Comparison of ENCODE assay signal across 13 cellular contexts in genomic region chr1:16945512-16945911, GRCh38. TPM values are rescaled to one million over a fixed set of nuclear protein-coding genes. Genes with fewer than 3 reads are reported as not detected.
A peak's percentile ranks its signal among the peaks of the same experiment; 100 is the strongest.
DNase-seq lines count a peak whose midpoint lies in the region; ATAC-seq, FAIRE-seq and TF ChIP-seq lines count a peak whose summit lies in the region.
"Not testable (repeated sequence)": the region's sequence is repeated elsewhere in the genome, so short reads cannot be mapped to it uniquely, and the experiment has no call there.
"Had no signal": no experiment of that assay in that cellular context is flagged by ENCODE, and none has a peak within 500 bp of the region (broad histone marks: within the 10 kb centered on the region; RNA-seq: fewer than 3 reads in every experiment).

No MANE protein-coding gene starts in this region.

- not testable (repeated sequence) for H3K4me3 Mint-ChIP-seq in activated T-helper 17 cell treated with anti-CD3 and anti-CD28 coated beads, Interleukin-2, amount 50 U/mL, for 72 hours

- H3K79me2 ChIP-seq in HepG2 (ENCODE audit: insufficient read depth, low read length) = not testable (repeated sequence)

- H3K4me2 ChIP-seq in BLaER1 treated with 17β-estradiol and CSF1 and Interleukin-3, amounts not matched to agents 10 nM and 100 nM = peak overlapping the region; percentile 12 to 97 (median 77); a peak in 20 of 22 replicates
- not testable (repeated sequence) for H3K4me2 ChIP-seq in HepG2 (ENCODE audit: low read depth, low read length)

- not testable (repeated sequence) for TF ChIP-seq EP300 in HepG2 (IDR thresholded peaks at IDR 0.05; ENCODE audit: low read depth in 2 of 2, low read length in 2 of 2); HepG2 (CRISPR knock-in tag; IDR thresholded peaks at IDR 0.05; ENCODE audit: borderline replicate concordance)

- not testable (repeated sequence) for TF ChIP-seq POLR2A in HepG2 (IDR thresholded peaks at IDR 0.05; ENCODE audit: insufficient read depth in 1 of 2, low read depth in 2 of 2, low read length in 2 of 2)

- peak overlapping the region in 5 of 11 experiments; percentile 7 to 48 (median 35); a peak in 8 of 22 replicates for H3K9ac ChIP-seq in BLaER1 treated with 17β-estradiol and CSF1 and Interleukin-3, amounts not matched to agents 10 nM and 100 nM
- not testable (repeated sequence) for H3K9ac ChIP-seq in HepG2 (ENCODE audit: insufficient read depth, low read depth, low read length)

- WGBS in heart right ventricle, 2 donors = 86 to 88% methylated on average over 1 to 6 of the region's 9 CpGs
- no CpG with 5 or more reads among the region's 9 CpGs for WGBS in HepG2 (ENCODE audit: low lambda C conversion rate)
- WGBS in psoas muscle, 3 donors = 91 to 93% (median 92%) methylated on average over 5 to 8 of the region's 9 CpGs

- in situ Hi-C loops in HepG2 (cut with HindIII; ENCODE audit: extremely low pct_ligation_motif_present, low pct_unique_long_range_greater_than_20kb) = not testable (repeated sequence)

- H3K27me3 ChIP-seq in BLaER1 treated with 17β-estradiol and CSF1 and Interleukin-3, amounts not matched to agents 10 nM and 100 nM = peaks cover 0 to 16% (median 0%) of the 10 kb centered on the region in 11 experiments; a peak in 3 of 22 replicates
- H3K27me3 ChIP-seq in bronchial epithelial cell (ENCODE audit: control insufficient read depth, insufficient read depth, low read length); heart right ventricle; HepG2 (ENCODE audit: control insufficient read depth in 1 of 2, insufficient read depth in 2 of 2, low read length in 2 of 2); psoas muscle (ENCODE audit: insufficient read depth in 3 of 3, low read length in 2 of 3); upper lobe of right lung: not testable (repeated sequence)

- intact Hi-C loops in heart right ventricle (cut with DNase I) = loop anchor here in 2 of 10 donors (5.0 kb wide), 1 partner anchor 323 kb away; no protein-coding TSS in a partner anchor
- intact Hi-C loops in HepG2 (cut with micrococcal nuclease; ENCODE audit: unreplicated experiment); psoas muscle (cut with DNase I); upper lobe of right lung (cut with DNase I): not testable (repeated sequence)

- not testable (repeated sequence) for H3K9me3 Mint-ChIP-seq in activated T-helper 17 cell treated with anti-CD3 and anti-CD28 coated beads, Interleukin-2, amount 50 U/mL, for 72 hours

- H3K36me3 ChIP-seq in BLaER1 treated with 17β-estradiol and CSF1 and Interleukin-3, amounts not matched to agents 10 nM and 100 nM; HepG2 (replicated peaks in 1 of 2; ENCODE audit: control insufficient read depth in 1 of 2, insufficient read depth in 2 of 2, low read length in 2 of 2); upper lobe of right lung: not testable (repeated sequence)
- H3K36me3 ChIP-seq in bronchial epithelial cell (ENCODE audit: control insufficient read depth, insufficient read depth, low read length) (peaks cover 11% of the 10 kb centered on the region), heart right ventricle (peaks cover 0 to 73% (median 21%) of the 10 kb centered on the region in 9 donors), psoas muscle (ENCODE audit: insufficient read depth in 1 of 2, low read depth in 1 of 2) (peaks cover 2 to 28% of the 10 kb centered on the region in 2 donors)

- not testable (repeated sequence) for H3K4me1 Mint-ChIP-seq in activated T-helper 17 cell treated with anti-CD3 and anti-CD28 coated beads, Interleukin-2, amount 50 U/mL, for 72 hours

- peaks cover 34 to 61% (median 53%) of the 10 kb centered on the region in 10 experiments for H3K4me1 ChIP-seq in BLaER1 treated with 17β-estradiol and CSF1 and Interleukin-3, amounts not matched to agents 10 nM and 100 nM
- H3K4me1 ChIP-seq in heart right ventricle; HepG2 (ENCODE audit: insufficient read depth, low read length); psoas muscle; upper lobe of right lung: not testable (repeated sequence)

- H3K4me3 ChIP-seq in BLaER1 treated with 17β-estradiol and CSF1 and Interleukin-3, amounts not matched to agents 10 nM and 100 nM; bronchial epithelial cell (ENCODE audit: low read depth, low read length); heart right ventricle; HepG2 (replicated peaks in 1 of 3; ENCODE audit: insufficient read depth in 1 of 3, low read depth in 2 of 3, low read length in 3 of 3); psoas muscle; upper lobe of right lung: not testable (repeated sequence)

- H3K27ac ChIP-seq in BLaER1 treated with 17β-estradiol and CSF1 and Interleukin-3, amounts not matched to agents 10 nM and 100 nM; heart right ventricle; HepG2 (ENCODE audit: extremely low read length, insufficient read depth, low read length); psoas muscle; upper lobe of right lung: not testable (repeated sequence)

- TF ChIP-seq CTCF in bronchial epithelial cell (IDR thresholded peaks at IDR 0.05; ENCODE audit: insufficient read depth, low read length, severe bottlenecking); heart right ventricle (IDR thresholded peaks at IDR 0.05); HepG2 (CRISPR knock-in tag; IDR thresholded peaks at IDR 0.05); psoas muscle (IDR thresholded peaks at IDR 0.05); upper lobe of right lung (IDR thresholded peaks at IDR 0.05): not testable (repeated sequence)

- H3K9me3 ChIP-seq in BLaER1 treated with 17β-estradiol and CSF1 and Interleukin-3, amounts not matched to agents 10 nM and 100 nM (replicated peaks in 1 of 11); heart right ventricle; HepG2 (ENCODE audit: low read length); psoas muscle; upper lobe of right lung: not testable (repeated sequence)

- H2AFZ ChIP-seq in HepG2 (ENCODE audit: low read length) = not testable (repeated sequence)

- POLR2A ChIA-PET in HepG2 (lab: Yijun Ruan, JAX) = not testable (repeated sequence)

- not testable (repeated sequence) for BruUV-seq in HepG2 (replicated peaks; lab: Mats Ljungman, UMichigan)

- DNase-seq in bronchial epithelial cell (ENCODE audit: low read depth); heart right ventricle; HepG2 (ENCODE audit: low spot score); psoas muscle; upper lobe of right lung: not testable (repeated sequence)

- ATAC-seq in activated T-helper 17 cell treated with anti-CD3 and anti-CD28 coated beads, Interleukin-2, amount 50 U/mL, for 72 hours (replicated peaks) = peak; percentile 9
- peak in 5 of 8 donors; percentile 4 to 24 (median 16) for ATAC-seq in heart right ventricle
- ATAC-seq in HepG2 = peak; percentile 60
- peak in 3 of 4 donors; percentile 4 to 9 (median 9) for ATAC-seq in psoas muscle
- ATAC-seq in upper lobe of right lung = peak; percentile 18

- FAIRE-seq in bronchial epithelial cell (lab: Jason Lieb, UNC) = peak; percentile 68
- FAIRE-seq in HepG2 (lab: Jason Lieb, UNC) = not testable (repeated sequence)

- not testable (repeated sequence) for TF ChIP-seq RAD21 in HepG2 (CRISPR knock-in tag; IDR thresholded peaks at IDR 0.05)

- H4K20me1 ChIP-seq in BLaER1 treated with 17β-estradiol and CSF1 and Interleukin-3, amounts not matched to agents 10 nM and 100 nM = peaks cover 0 to 52% (median 34%) of the 10 kb centered on the region in 11 experiments; a peak in 18 of 22 replicates
- H4K20me1 ChIP-seq in HepG2 (ENCODE audit: insufficient read depth, low read length) = not testable (repeated sequence)

- H3K36me3 Mint-ChIP-seq in activated T-helper 17 cell treated with anti-CD3 and anti-CD28 coated beads, Interleukin-2, amount 50 U/mL, for 72 hours (ENCODE audit: low read depth) = peaks cover 40% of the 10 kb centered on the region

- H3K27ac Mint-ChIP-seq in activated T-helper 17 cell treated with anti-CD3 and anti-CD28 coated beads, Interleukin-2, amount 50 U/mL, for 72 hours = not testable (repeated sequence)

- CTCF ChIA-PET in HepG2 (lab: Yijun Ruan, JAX; ENCODE audit: low intra/inter-chr PET ratio, low total read pairs) = not testable (repeated sequence)

- not testable (repeated sequence) for H3K27me3 Mint-ChIP-seq in activated T-helper 17 cell treated with anti-CD3 and anti-CD28 coated beads, Interleukin-2, amount 50 U/mL, for 72 hours

RNA-seq across cellular contexts. Expression of gene CROCC, which starts 23.8 kb away (rescaled TPM):
- 10 to 100 TPM; 21.2 to 24.5 TPM for total RNA-seq in activated T-helper 17 cell treated with anti-CD3 and anti-CD28 coated beads, Interleukin-2, amount 50 U/mL, for 72 hours
- total RNA-seq in bronchial epithelial cell = 16.4 and 20.3 TPM in 2 replicates
- 10 to 100 TPM in 1 of 10 donors, 1 to 10 TPM in 9; 4.7 to 12.8 (median 6.0) TPM for total RNA-seq in heart right ventricle
- polyA plus RNA-seq in heart right ventricle = 10 to 100 TPM in 1 of 2 donors, 1 to 10 TPM in 1; 7.6 to 42.3 TPM
- total RNA-seq in HepG2 (2016; rRNA removed; fragmentation: Illumina TruSeq; extraction: Trizol) = 2.6 and 7.8 TPM in 2 replicates
- 3.6 and 4.0 TPM in 2 replicates for total RNA-seq in HepG2 (2016; cell fraction: cytosol; rRNA removed; fragmentation: Illumina TruSeq; extraction: Trizol; ENCODE audit: low read depth)
- 2.9 and 8.4 TPM in 2 replicates for total RNA-seq in HepG2 (2016; cell fraction: insoluble cytoplasmic fraction; rRNA removed; fragmentation: Illumina TruSeq; extraction: Trizol)
- total RNA-seq in HepG2 (2016; cell fraction: membrane; rRNA removed; fragmentation: Illumina TruSeq; extraction: Trizol) = 2.6 and 3.1 TPM in 2 replicates
- total RNA-seq in HepG2 (2016; cell fraction: nucleus; rRNA removed; fragmentation: Illumina TruSeq; extraction: Trizol) = 8.6 and 11.9 TPM in 2 replicates
- 15.5 and 16.6 TPM in 2 replicates for polyA plus RNA-seq in HepG2 (2011; rRNA removed)
- polyA plus RNA-seq in HepG2 (2011; cell fraction: cytosol; rRNA removed) = 3.4 and 5.7 TPM in 2 replicates
- polyA plus RNA-seq in HepG2 (2011; cell fraction: nucleus; rRNA removed) = 81.7 and 94.3 TPM in 2 replicates
- 6.3 and 6.8 TPM in 2 replicates for polyA plus RNA-seq in HepG2 (2012)
- polyA plus RNA-seq in HepG2 (2016; cell fraction: cytosol; fragmentation: Illumina TruSeq; extraction: Trizol; ENCODE audit: low read depth) = 0.84 and 0.97 TPM in 2 replicates
- 2.3 and 2.7 TPM in 2 replicates for polyA plus RNA-seq in HepG2 (2016; cell fraction: insoluble cytoplasmic fraction; fragmentation: Illumina TruSeq; extraction: Trizol; ENCODE audit: low read depth)
- 1.2 and 1.7 TPM in 2 replicates for polyA plus RNA-seq in HepG2 (2016; cell fraction: membrane; fragmentation: Illumina TruSeq; extraction: Trizol; ENCODE audit: low read depth)
- polyA plus RNA-seq in HepG2 (2016; cell fraction: nucleus; fragmentation: Illumina TruSeq; extraction: Trizol; ENCODE audit: insufficient read depth, low read depth) = 42.1 and 44.2 TPM in 2 replicates
- 18.9 and 23.5 TPM in 2 replicates for polyA minus RNA-seq in HepG2 (2011; rRNA and poly(A)+ RNA removed; ENCODE audit: low replicate concordance)
- polyA minus RNA-seq in HepG2 (2011; cell fraction: cytosol; rRNA and poly(A)+ RNA removed) = 3.0 and 3.3 TPM in 2 replicates
- 22.1 and 23.3 TPM in 2 replicates for polyA minus RNA-seq in HepG2 (2011; cell fraction: nucleus; rRNA and poly(A)+ RNA removed)
- total RNA-seq in psoas muscle = 1 to 10 TPM; 3.1 to 6.4 (median 4.3) TPM
- polyA plus RNA-seq in psoas muscle = 1 to 10 TPM; 3.6 to 6.5 (median 4.8) TPM
- 20.9 TPM for total RNA-seq in upper lobe of right lung

RNA-seq across cellular contexts. Expression of gene MFAP2, which starts 34.9 kb away (rescaled TPM):
- total RNA-seq in activated T-helper 17 cell treated with anti-CD3 and anti-CD28 coated beads, Interleukin-2, amount 50 U/mL, for 72 hours = not detected
- total RNA-seq in bronchial epithelial cell (7.9 and 23.3 TPM in 2 replicates), heart right ventricle (1 to 10 TPM; 1.3 to 6.4 (median 2.4) TPM), HepG2 (2016; rRNA removed; fragmentation: Illumina TruSeq; extraction: Trizol) (0.21 and 1.1 TPM in 2 replicates), psoas muscle (1 to 10 TPM in 2 of 4 donors, under 1 TPM in 2; 0.57 to 4.0 (median 1.1) TPM), upper lobe of right lung (14.8 TPM)
- polyA plus RNA-seq in heart right ventricle (10 to 100 TPM in 1 of 2 donors, 1 to 10 TPM in 1; 4.5 to 10.5 TPM), HepG2 (2011; rRNA removed) (1.4 and 2.1 TPM in 2 replicates), psoas muscle (1 to 10 TPM in 1 of 3 donors, under 1 TPM in 2; 0.40 to 1.5 (median 0.49) TPM)
- 0.40 and 0.62 TPM in 2 replicates for total RNA-seq in HepG2 (2016; cell fraction: cytosol; rRNA removed; fragmentation: Illumina TruSeq; extraction: Trizol; ENCODE audit: low read depth)
- 0.27 and 0.93 TPM in 2 replicates for total RNA-seq in HepG2 (2016; cell fraction: insoluble cytoplasmic fraction; rRNA removed; fragmentation: Illumina TruSeq; extraction: Trizol)
- total RNA-seq in HepG2 (2016; cell fraction: membrane; rRNA removed; fragmentation: Illumina TruSeq; extraction: Trizol) = 0.37 and 0.38 TPM in 2 replicates
- 0.66 and 1.8 TPM in 2 replicates for total RNA-seq in HepG2 (2016; cell fraction: nucleus; rRNA removed; fragmentation: Illumina TruSeq; extraction: Trizol)
- 1.5 and 1.8 TPM in 2 replicates for polyA plus RNA-seq in HepG2 (2011; cell fraction: cytosol; rRNA removed)
- 3.8 and 4.2 TPM in 2 replicates for polyA plus RNA-seq in HepG2 (2011; cell fraction: nucleus; rRNA removed)
- polyA plus RNA-seq in HepG2 (2012) = 1.1 and 1.6 TPM in 2 replicates
- polyA plus RNA-seq in HepG2 (2016; cell fraction: cytosol; fragmentation: Illumina TruSeq; extraction: Trizol; ENCODE audit: low read depth) = 1.2 and 1.3 TPM in 2 replicates
- 0.25 and 0.36 TPM in 2 replicates for polyA plus RNA-seq in HepG2 (2016; cell fraction: insoluble cytoplasmic fraction; fragmentation: Illumina TruSeq; extraction: Trizol; ENCODE audit: low read depth)
- polyA plus RNA-seq in HepG2 (2016; cell fraction: membrane; fragmentation: Illumina TruSeq; extraction: Trizol; ENCODE audit: low read depth) = 0.59 and 0.74 TPM in 2 replicates
- 1.4 and 2.5 TPM in 2 replicates for polyA plus RNA-seq in HepG2 (2016; cell fraction: nucleus; fragmentation: Illumina TruSeq; extraction: Trizol; ENCODE audit: insufficient read depth, low read depth)
- 1.7 TPM in 1 of 2 replicates, not detected in the other for polyA minus RNA-seq in HepG2 (2011; rRNA and poly(A)+ RNA removed; ENCODE audit: low replicate concordance)
- polyA minus RNA-seq in HepG2 (2011; cell fraction: cytosol; rRNA and poly(A)+ RNA removed) = 0.62 TPM in 1 of 2 replicates, not detected in the other
- 1.4 TPM in 1 of 2 replicates, not detected in the other for polyA minus RNA-seq in HepG2 (2011; cell fraction: nucleus; rRNA and poly(A)+ RNA removed)
- total RNA-seq: CD4-positive, CD25-positive, alpha-beta regulatory T cell; CD8-positive, alpha-beta memory T cell had no signal
- polyA plus RNA-seq: CD4-positive, CD25-positive, alpha-beta regulatory T cell had no signal

RNA-seq across cellular contexts. Expression of gene RNU1-2, which starts 49.7 kb away (rescaled TPM):
- 1,000 to 10,000 TPM; 1,202 to 2,371 TPM for total RNA-seq in activated T-helper 17 cell treated with anti-CD3 and anti-CD28 coated beads, Interleukin-2, amount 50 U/mL, for 72 hours
- total RNA-seq in bronchial epithelial cell (2,323 and 5,262 TPM in 2 replicates), heart right ventricle (1,000 to 10,000 TPM in 8 of 10 donors, 100 to 1,000 TPM in 2; 635 to 5,242 (median 1,949) TPM), HepG2 (2016; rRNA removed; fragmentation: Illumina TruSeq; extraction: Trizol) (859 and 11,018 TPM in 2 replicates), psoas muscle (1,000 to 10,000 TPM; 1,264 to 5,208 (median 3,151) TPM), upper lobe of right lung (6,622 TPM)
- polyA plus RNA-seq in heart right ventricle (not detected), HepG2 (2011; rRNA removed) (under 0.01 TPM in 2 replicates), psoas muscle (not detected)
- total RNA-seq in HepG2 (2016; cell fraction: cytosol; rRNA removed; fragmentation: Illumina TruSeq; extraction: Trizol; ENCODE audit: low read depth) = 16,281 and 17,236 TPM in 2 replicates
- total RNA-seq in HepG2 (2016; cell fraction: insoluble cytoplasmic fraction; rRNA removed; fragmentation: Illumina TruSeq; extraction: Trizol) = 1,309 and 10,613 TPM in 2 replicates
- 2,848 and 3,475 TPM in 2 replicates for total RNA-seq in HepG2 (2016; cell fraction: membrane; rRNA removed; fragmentation: Illumina TruSeq; extraction: Trizol)
- 52,466 and 64,417 TPM in 2 replicates for total RNA-seq in HepG2 (2016; cell fraction: nucleus; rRNA removed; fragmentation: Illumina TruSeq; extraction: Trizol)
- under 0.01 TPM in 2 replicates for polyA plus RNA-seq in HepG2 (2011; cell fraction: cytosol; rRNA removed)
- under 0.01 TPM in 2 replicates for polyA plus RNA-seq in HepG2 (2011; cell fraction: nucleus; rRNA removed)
- 78.2 TPM in 1 of 2 replicates, not detected in the other for polyA plus RNA-seq in HepG2 (2012)
- 27.3 and 44.4 TPM in 2 replicates for polyA plus RNA-seq in HepG2 (2016; cell fraction: cytosol; fragmentation: Illumina TruSeq; extraction: Trizol; ENCODE audit: low read depth)
- not detected in 2 replicates for polyA plus RNA-seq in HepG2 (2016; cell fraction: insoluble cytoplasmic fraction; fragmentation: Illumina TruSeq; extraction: Trizol; ENCODE audit: low read depth)
- not detected in 2 replicates for polyA plus RNA-seq in HepG2 (2016; cell fraction: membrane; fragmentation: Illumina TruSeq; extraction: Trizol; ENCODE audit: low read depth)
- 32.8 TPM in 1 of 2 replicates, not detected in the other for polyA plus RNA-seq in HepG2 (2016; cell fraction: nucleus; fragmentation: Illumina TruSeq; extraction: Trizol; ENCODE audit: insufficient read depth, low read depth)
- polyA minus RNA-seq in HepG2 (2011; rRNA and poly(A)+ RNA removed; ENCODE audit: low replicate concordance) = 12,820 and 15,604 TPM in 2 replicates
- polyA minus RNA-seq in HepG2 (2011; cell fraction: cytosol; rRNA and poly(A)+ RNA removed) = 90,102 and 105,040 TPM in 2 replicates
- polyA minus RNA-seq in HepG2 (2011; cell fraction: nucleus; rRNA and poly(A)+ RNA removed) = 42,574 and 58,030 TPM in 2 replicates
- total RNA-seq: G401, GM23248, H4 had no signal
- polyA plus RNA-seq: AG04450; CD8-positive, alpha-beta memory T cell; GM23248 had no signal

Comparison
In these comparisons a context has a peak if more than half of its experiments do, and no peak if none do; other contexts are left out.
1. ATAC-seq: peak in every context shown above with its lines; median percentile 60 in HepG2; 18 in upper lobe of right lung; 16 in heart right ventricle; 9 in activated T-helper 17 cell treated with anti-CD3 and anti-CD28 coated beads, Interleukin-2, amount 50 U/mL, for 72 hours; 9 in psoas muscle.